In the genomic region with DNA sequence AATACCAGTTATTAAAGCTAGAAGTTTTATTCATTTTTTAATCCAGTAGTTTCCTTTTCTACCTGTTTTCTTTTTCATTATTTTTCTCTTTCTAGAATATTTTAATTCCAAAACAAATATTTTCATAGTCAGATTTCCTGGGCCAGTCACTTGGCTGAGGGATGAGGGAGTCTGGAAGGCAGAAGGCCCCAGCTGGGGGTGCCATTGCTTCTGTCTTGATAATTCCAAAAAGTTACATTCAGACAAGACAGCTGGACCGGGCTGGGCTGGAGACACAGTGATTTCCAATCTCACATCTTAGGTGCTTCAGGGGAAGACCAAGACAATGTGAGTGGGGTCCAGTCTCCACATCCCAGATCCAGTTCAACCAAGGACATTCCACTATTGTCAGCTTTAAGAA, we compare ENCODE assay signal across 26 cellular contexts.
"Had no signal": no experiment of that assay in that cellular context is flagged by ENCODE, and none has a peak within 500 bp of the region (broad histone marks: within the 10 kb centered on the region; RNA-seq: fewer than 3 reads in every experiment).

No MANE protein-coding gene starts in this region.

- H3K4me1 Mint-ChIP-seq: activated naive CD4-positive, alpha-beta T cell treated with anti-CD3 and anti-CD28 coated beads, Interleukin-2, amount 10 ng/mL, durations not matched to agents 7 days and 5 days had no signal

- H3K4me3 ChIP-seq: cardiac muscle cell, MG63, Peyer's patch, SJSA1 had no signal

- H3K27ac ChIP-seq: brain microvascular endothelial cell, cardiac muscle cell, Peyer's patch, SJSA1 had no signal

- H3K4me1 ChIP-seq: Peyer's patch, SJSA1 had no signal

- H3K9me3 ChIP-seq: MG63, Peyer's patch, SJSA1 had no signal

- DNase-seq: activated CD4-positive, alpha-beta T cell treated with anti-CD3 and anti-CD28 coated beads for 4 hours; activated CD8-positive, alpha-beta memory T cell treated with anti-CD3 and anti-CD28 coated beads, Interleukin-2, amount 50 U/mL, for 4 hours; activated CD8-positive, alpha-beta T cell treated with anti-CD3 and anti-CD28 coated beads for 36 hours; activated gamma-delta T cell treated with Interleukin-2 at 50 U/mL for 16 hours; activated naive CD4-positive, alpha-beta T cell treated with anti-CD3 and anti-CD28 coated beads, Interleukin-2, amount 10 ng/mL, durations not matched to agents 7 days and 5 days; activated naive CD8-positive, alpha-beta T cell treated with anti-CD3 and anti-CD28 coated beads for 36 hours; activated T-cell treated with anti-CD3 and anti-CD28 coated beads, Interleukin-2, amount 50 U/mL, for 72 hours; brain microvascular endothelial cell; Kasumi-1; MG63; MV-4-11; NCI-H1092 treated with DMSO at 0.1 percent for 48 hours; NCI-H1436 treated with DMSO at 0.1 percent for 48 hours; NCI-H187; NCI-H2081; NCI-H510A treated with DMSO at 0.1 percent for 48 hours; NCI-H69; NK-92 treated with Interleukin-12 subunit alpha and Interleukin-12 subunit beta, amount 100 ng/mL, for 24 hours; Peyer's patch; SHP77; SW 1271 had no signal

- H3K27me3 Mint-ChIP-seq: activated naive CD4-positive, alpha-beta T cell treated with anti-CD3 and anti-CD28 coated beads, Interleukin-2, amount 10 ng/mL, durations not matched to agents 7 days and 5 days; activated naive CD8-positive, alpha-beta T cell treated with anti-CD3 and anti-CD28 coated beads for 36 hours had no signal

- H3K36me3 ChIP-seq: brain microvascular endothelial cell, cardiac muscle cell, MG63, Peyer's patch, SJSA1 had no signal

- H3K27ac Mint-ChIP-seq: activated CD8-positive, alpha-beta T cell treated with anti-CD3 and anti-CD28 coated beads for 36 hours; activated naive CD4-positive, alpha-beta T cell treated with anti-CD3 and anti-CD28 coated beads, Interleukin-2, amount 10 ng/mL, durations not matched to agents 7 days and 5 days; activated naive CD8-positive, alpha-beta T cell treated with anti-CD3 and anti-CD28 coated beads for 36 hours; activated T-cell treated with anti-CD3 and anti-CD28 coated beads, Interleukin-2, amount 50 U/mL, for 72 hours; activated T-helper 2 cell treated with anti-CD3 and anti-CD28 coated beads, Interferon-gamma antibody, Interleukin-2, Interleukin-4, amounts not matched to agents 10 μg/mL and 5 μg/mL and 100 μg/mL, durations not matched to agents 14 hours and 24 hours and 36 hours had no signal

- H3K27me3 ChIP-seq: brain microvascular endothelial cell, cardiac muscle cell, MG63, Peyer's patch, SJSA1 had no signal

- H3K36me3 Mint-ChIP-seq: activated naive CD4-positive, alpha-beta T cell treated with anti-CD3 and anti-CD28 coated beads, Interleukin-2, amount 10 ng/mL, durations not matched to agents 7 days and 5 days; activated naive CD8-positive, alpha-beta T cell treated with anti-CD3 and anti-CD28 coated beads for 36 hours had no signal

- H3K4me3 Mint-ChIP-seq: activated CD8-positive, alpha-beta T cell treated with anti-CD3 and anti-CD28 coated beads for 36 hours; activated naive CD4-positive, alpha-beta T cell treated with anti-CD3 and anti-CD28 coated beads, Interleukin-2, amount 10 ng/mL, durations not matched to agents 7 days and 5 days; activated naive CD8-positive, alpha-beta T cell treated with anti-CD3 and anti-CD28 coated beads for 36 hours; activated T-cell treated with anti-CD3 and anti-CD28 coated beads, Interleukin-2, amount 50 U/mL, for 72 hours had no signal

- ATAC-seq: activated CD4-positive, CD25-positive, alpha-beta regulatory T cell treated with anti-CD3 and anti-CD28 coated beads, Interleukin-2, amount 50 U/mL, for 24 hours; activated CD8-positive, alpha-beta T cell treated with anti-CD3 and anti-CD28 coated beads for 36 hours; activated T-cell treated with anti-CD3 and anti-CD28 coated beads, Interleukin-2, amount 50 U/mL, for 72 hours; SK-N-SH treated with all-trans-retinoic acid at 6 μM for 48 hours had no signal
